In the genomic region with DNA sequence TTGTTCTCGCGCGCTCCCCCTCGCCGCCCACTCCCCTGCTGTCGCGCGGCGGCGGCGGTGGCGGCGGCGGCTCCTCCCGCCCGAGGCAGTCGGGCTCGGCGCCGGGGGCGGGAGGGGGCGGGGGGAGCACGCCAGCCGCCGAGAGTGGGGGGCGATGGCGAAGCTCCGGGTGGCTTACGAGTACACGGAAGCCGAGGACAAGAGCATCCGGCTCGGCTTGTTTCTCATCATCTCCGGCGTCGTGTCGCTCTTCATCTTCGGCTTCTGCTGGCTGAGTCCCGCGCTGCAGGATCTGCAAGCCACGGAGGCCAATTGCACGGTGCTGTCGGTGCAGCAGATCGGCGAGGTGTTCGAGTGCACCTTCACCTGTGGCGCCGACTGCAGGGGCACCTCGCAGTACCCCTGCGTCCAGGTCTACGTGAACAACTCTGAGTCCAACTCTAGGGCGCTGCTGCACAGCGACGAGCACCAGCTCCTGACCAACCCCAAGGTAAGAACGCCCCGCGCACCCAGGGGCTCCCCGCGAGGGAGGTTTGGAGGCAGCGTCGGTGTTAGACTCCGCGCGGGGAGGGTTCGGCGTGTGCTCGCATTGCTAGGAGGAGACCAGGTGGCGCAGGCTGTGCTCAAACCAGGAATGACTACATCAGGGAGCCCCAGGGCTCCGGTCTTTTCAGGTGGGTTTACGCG, we compare ENCODE assay signal across 8 cellular contexts. TPM values are rescaled to one million over a fixed set of nuclear protein-coding genes. Genes with fewer than 3 reads are reported as not detected.
DNase-seq lines count a peak whose midpoint lies in the region; ATAC-seq and TF ChIP-seq lines count a peak whose summit lies in the region.

No MANE protein-coding gene starts in this region.

- peak overlapping the region; percentile 77 for H3K14ac ChIP-seq in trophoblast cell (ENCODE audit: low read length)

- H3K4me1 ChIP-seq in trophoblast cell (ENCODE audit: control insufficient read depth in 1 of 2, insufficient read depth in 2 of 2, low read length in 2 of 2) (peaks cover 0 to 6% of the 10 kb centered on the region in 2 experiments), vagina (peaks cover 9% of the 10 kb centered on the region)

- peak overlapping the region; percentile 34 for H3K18ac ChIP-seq in trophoblast cell (ENCODE audit: low read length)

- H3K27me3 ChIP-seq in trophoblast cell (ENCODE audit: insufficient read depth, low read length) = no peaks in the 10 kb centered on the region
- H3K27me3 ChIP-seq in vagina = no peaks in the 10 kb centered on the region

- TF ChIP-seq POLR2A in vagina (IDR thresholded peaks at IDR 0.05) = no peak

- peaks cover 5% of the 10 kb centered on the region for H3K27me3 Mint-ChIP-seq in glutamatergic neuron (ENCODE audit: unreplicated experiment)

- peaks cover 9% of the 10 kb centered on the region for H3K4me1 Mint-ChIP-seq in glutamatergic neuron (ENCODE audit: low read depth, unreplicated experiment)

- H3K23ac ChIP-seq in trophoblast cell (ENCODE audit: low read length) = no peak overlapping the region

- H3K9me3 ChIP-seq in trophoblast cell (ENCODE audit: insufficient read depth, low read depth, low read length) (no peaks in the 10 kb centered on the region), vagina (no peaks in the 10 kb centered on the region)

- H2BK12ac ChIP-seq in trophoblast cell (ENCODE audit: low read length) = no peak overlapping the region

- H4K12ac ChIP-seq in trophoblast cell (ENCODE audit: low read depth, low read length) = peak overlapping the region; percentile 28

- peak overlapping the region; percentile 14 for H2BK120ac ChIP-seq in trophoblast cell (ENCODE audit: insufficient read depth, low read length, poor library complexity)

- intact Hi-C loops in vagina (cut with DNase I) = no loop called here

- H3K9ac ChIP-seq in trophoblast cell (ENCODE audit: low read length) = peak overlapping the region; percentile 21

- H2AFZ ChIP-seq in trophoblast cell (ENCODE audit: insufficient read depth, low read length, poor library complexity) = peak overlapping the region; percentile 72

- DNase-seq in Caki2 (ENCODE audit: low read depth) = peak; percentile 66
- peak; percentile 66 for DNase-seq in HT-29 (ENCODE audit: low spot score)
- DNase-seq in SK-MEL-5 (ENCODE audit: low read depth, low spot score) = peak; percentile 36
- DNase-seq in activated naive CD4-positive, alpha-beta T cell treated with Interleukin-2 at 50 U/mL for 16 hours = peak; percentile 59
- DNase-seq in glutamatergic neuron = peak; percentile 68
- DNase-seq in trophoblast cell = peak; percentile 42 to 69
- no peak for DNase-seq in vagina (ENCODE audit: extremely low spot score in 2 of 2)

- H3K4me2 ChIP-seq in trophoblast cell (ENCODE audit: low read length) = peak overlapping the region; percentile 99

- no peak overlapping the region for H3K4ac ChIP-seq in trophoblast cell (ENCODE audit: low read depth, low read length)

- peak; percentile 27 for ATAC-seq in GM21360 (IDR thresholded peaks at IDR 0.05; ENCODE audit: unreplicated experiment)

- peaks cover 5% of the 10 kb centered on the region for H3K9me3 Mint-ChIP-seq in glutamatergic neuron (ENCODE audit: unreplicated experiment)

- TF ChIP-seq CTCF in glutamatergic neuron (IDR thresholded peaks at IDR 0.05; ENCODE audit: partially characterized antibody, unreplicated experiment) = no peak
- no peak for TF ChIP-seq CTCF in vagina (IDR thresholded peaks at IDR 0.05)

- H3K27ac ChIP-seq in trophoblast cell (ENCODE audit: low read depth, low read length) = peak overlapping the region; percentile 30
- peak overlapping the region; percentile 10 for H3K27ac ChIP-seq in vagina

- H2BK5ac ChIP-seq in trophoblast cell (ENCODE audit: low read depth, low read length, poor library complexity) = no peak overlapping the region

- H3K79me1 ChIP-seq in trophoblast cell (ENCODE audit: low read length) = peaks cover 6% of the 10 kb centered on the region

- H3K36me3 Mint-ChIP-seq in glutamatergic neuron (ENCODE audit: unreplicated experiment) = peaks cover 6% of the 10 kb centered on the region

- H4K8ac ChIP-seq in trophoblast cell (ENCODE audit: low read depth, low read length) = peak overlapping the region; percentile 64

- peak overlapping the region; percentile 78 for H4K91ac ChIP-seq in trophoblast cell (ENCODE audit: low read depth, low read length)

- in situ Hi-C loops in Caki2 (cut with HindIII; ENCODE audit: low pct_unique_long_range_greater_than_20kb, low sequenced_read_pairs) (no loop called here), SK-MEL-5 (cut with HindIII; ENCODE audit: low pct_unique_long_range_greater_than_20kb, low sequenced_read_pairs) (no loop called here)

- H3K27ac Mint-ChIP-seq in glutamatergic neuron (ENCODE audit: unreplicated experiment) = peak overlapping the region; percentile 93

- H2AK5ac ChIP-seq in trophoblast cell (ENCODE audit: low read length) = no peak overlapping the region

- H3K36me3 ChIP-seq in trophoblast cell (ENCODE audit: control insufficient read depth in 1 of 2, insufficient read depth in 2 of 2, low read length in 2 of 2) (no peaks in the 10 kb centered on the region), vagina (no peaks in the 10 kb centered on the region)

- peak overlapping the region; percentile 83 for H3K4me3 ChIP-seq in trophoblast cell (ENCODE audit: low read depth, low read length)
- peak overlapping the region; percentile 66 to 78 for H3K4me3 ChIP-seq in vagina

- WGBS in trophoblast cell (ENCODE audit: extremely low coverage, insufficient coverage, insufficient read length) = no CpG with 5 or more reads among the region's 71 CpGs

- H3K79me2 ChIP-seq in trophoblast cell (ENCODE audit: control insufficient read depth, insufficient read depth, low read length, poor library complexity) = no peaks in the 10 kb centered on the region

- H3K4me3 Mint-ChIP-seq in glutamatergic neuron (ENCODE audit: unreplicated experiment) = peak overlapping the region; percentile 94

RNA-seq across cellular contexts. Expression of a gene that starts 0.6 kb away (rescaled TPM):
- 2.9 and 4.9 TPM in 2 replicates for total RNA-seq in Caki2 (2014; rRNA removed; shearing (Covaris generic); ENCODE audit: low replicate concordance)
- total RNA-seq in HT-29 (2014; rRNA removed; shearing (Covaris generic)) = 0.58 and 1.3 TPM in 2 replicates
- total RNA-seq in SK-MEL-5 (2014; rRNA removed; shearing (Covaris generic)) = 0.32 and 0.43 TPM in 2 replicates
- 1.3 and 1.5 TPM in 2 replicates for polyA plus RNA-seq in SK-MEL-5 (2015; cell fraction: cytosol; rRNA removed)
- polyA plus RNA-seq in SK-MEL-5 (2015; cell fraction: nucleus; rRNA removed) = 0.16 and 0.86 TPM in 2 replicates
- total RNA-seq in glutamatergic neuron (ENCODE audit: unreplicated experiment) = 18.7 TPM
- 6.9 and 7.2 TPM in 2 replicates for polyA plus RNA-seq in trophoblast cell (2013)
- 2.7 TPM for total RNA-seq in vagina

Comparison
In these comparisons a context has a peak if more than half of its experiments do, and no peak if none do; other contexts are left out.
1. DNase-seq: peak in Caki2 (single experiment), HT-29 (single experiment), SK-MEL-5 (single experiment), activated naive CD4-positive, alpha-beta T cell treated with Interleukin-2 at 50 U/mL for 16 hours (single experiment), glutamatergic neuron (single experiment) and trophoblast cell (2 of 2); none in vagina (0 of 2).